ENCODE assay signal across 8 cellular contexts in genomic region chr6:155495011-155495768, GRCh38. TPM values are rescaled to one million over a fixed set of nuclear protein-coding genes. Genes with fewer than 3 reads are reported as not detected.
DNase-seq lines count a peak whose midpoint lies in the region; ATAC-seq, FAIRE-seq and TF ChIP-seq lines count a peak whose summit lies in the region.

No MANE protein-coding gene starts in this region.

- H3K27ac ChIP-seq in mammary epithelial cell (ENCODE audit: insufficient read depth, low read depth, low read length) (no peak overlapping the region), K562 (ENCODE audit: extremely low read depth, low read depth, low read length) (no peak overlapping the region), left lung (peak overlapping the region; percentile 71 to 84)

- peak overlapping the region; percentile 64 for H3K27ac Mint-ChIP-seq in MCF 10A (ENCODE audit: low read depth, unreplicated experiment)
- H3K27ac Mint-ChIP-seq in stimulated activated effector memory CD8-positive, alpha-beta T cell treated with anti-CD3 and anti-CD28 coated beads, Interleukin-12 subunit alpha, Interleukin-12 subunit beta, amount 100 ng/mL, for 72 hours, result no peak overlapping the region

- H3K9me3 Mint-ChIP-seq in MCF 10A (ENCODE audit: unreplicated experiment), result no peaks in the 10 kb centered on the region
- peaks cover 4% of the 10 kb centered on the region for H3K9me3 Mint-ChIP-seq in stimulated activated effector memory CD8-positive, alpha-beta T cell treated with anti-CD3 and anti-CD28 coated beads, Interleukin-12 subunit alpha, Interleukin-12 subunit beta, amount 100 ng/mL, for 72 hours

- TF ChIP-seq EP300 in K562 (IDR thresholded peaks at IDR 0.05; ENCODE audit: low read length), result no peak

- 97% methylated on average over 10 of the region's 11 CpGs for WGBS in mammary epithelial cell (ENCODE audit: low coverage, missing lambda C conversion rate)
- under 1% methylated on average over 11 of the region's 11 CpGs for WGBS in K562 (ENCODE audit: insufficient coverage, low coverage, missing lambda C conversion rate)

- TF ChIP-seq CTCF in MCF 10A (IDR thresholded peaks at IDR 0.05; ENCODE audit: unreplicated experiment) (no peak), mammary epithelial cell (conservative IDR thresholded peaks at IDR 0.05 in 1 of 2, IDR thresholded peaks at IDR 0.05 in 1 of 2; ENCODE audit: extremely low read depth in 1 of 2, insufficient read depth in 1 of 2, low read depth in 1 of 2, low read length in 2 of 2) (peak in 1 of 2 donors; percentile 13), K562 (IDR thresholded peaks at IDR 0.05 in 2 of 3, conservative IDR thresholded peaks at IDR 0.05 in 1 of 3; ENCODE audit: insufficient read depth in 2 of 3, low read depth in 1 of 3, low read length in 3 of 3) (peak in 1 of 3 experiments; percentile 32; a peak in 2 of 6 replicates), left lung (IDR thresholded peaks at IDR 0.05) (peak in 1 of 2 donors; percentile 14)

- H3K4me2 ChIP-seq in mammary epithelial cell (ENCODE audit: insufficient read depth, low read depth, low read length), result no peak overlapping the region
- H3K4me2 ChIP-seq in K562 (ENCODE audit: insufficient read depth, low read length), result no peak overlapping the region

- no peak overlapping the region for H3K4me3 Mint-ChIP-seq in MCF 10A (ENCODE audit: unreplicated experiment)
- H3K4me3 Mint-ChIP-seq in stimulated activated effector memory CD8-positive, alpha-beta T cell treated with anti-CD3 and anti-CD28 coated beads, Interleukin-12 subunit alpha, Interleukin-12 subunit beta, amount 100 ng/mL, for 72 hours, result no peak overlapping the region

- H3K9ac ChIP-seq in mammary epithelial cell (ENCODE audit: insufficient read depth, low read length) (no peak overlapping the region), K562 (ENCODE audit: insufficient read depth in 1 of 2, low read depth in 2 of 2, low read length in 2 of 2) (no peak overlapping the region)

- dilution Hi-C loops in mammary epithelial cell (cut with HindIII; ENCODE audit: low sequenced_read_pairs), result no loop called here

- H3K4me3 ChIP-seq in mammary epithelial cell (replicated peaks in 1 of 3; ENCODE audit: insufficient read depth in 1 of 3, low read depth in 2 of 3, low read length in 3 of 3), result no peak overlapping the region
- no peak overlapping the region for H3K4me3 ChIP-seq in K562
- no peak overlapping the region for H3K4me3 ChIP-seq in left lung

- FAIRE-seq in K562 (lab: Jason Lieb, UNC), result no peak

- BruUV-seq in MCF 10A (replicated peaks; lab: Mats Ljungman, UMichigan), result no TSS peak
- BruUV-seq in mammary epithelial cell (replicated peaks; lab: Mats Ljungman, UMichigan), result no TSS peak
- BruUV-seq in K562 (replicated peaks; lab: Mats Ljungman, UMichigan), result no TSS peak

- CTCF ChIA-PET in MCF 10A (lab: Yijun Ruan, JAX), result interaction anchor here (0.9 kb wide), 1 partner anchor 168 kb away, joined by 4 read pairs; no protein-coding TSS in a partner anchor
- CTCF ChIA-PET in mammary epithelial cell (lab: Charles Lee; ENCODE audit: low non-redundant PET), result no interaction called here
- CTCF ChIA-PET in K562 (lab: Yijun Ruan, JAX; ENCODE audit: low intra/inter-chr PET ratio), result no interaction called here

- intact Hi-C loops in MCF 10A (cut with micrococcal nuclease) (no loop called here), mammary epithelial cell (cut with micrococcal nuclease) (no loop called here), K562 (cut with micrococcal nuclease) (no loop called here), left lung (cut with DNase I) (no loop called here)

- H2AFZ ChIP-seq in mammary epithelial cell (ENCODE audit: low read depth, low read length), result no peak overlapping the region
- H2AFZ ChIP-seq in K562 (ENCODE audit: low read depth, low read length), result no peak overlapping the region

- H3K9me3 ChIP-seq in mammary epithelial cell (replicated peaks; ENCODE audit: insufficient read depth, low read length) (no peaks in the 10 kb centered on the region), K562 (replicated peaks; ENCODE audit: control insufficient read depth, insufficient read depth, low read depth, low read length) (no peaks in the 10 kb centered on the region; the same call in 1 of the 2 replicates), left lung (no peaks in the 10 kb centered on the region)

- no peaks in the 10 kb centered on the region for H3K27me3 Mint-ChIP-seq in MCF 10A (ENCODE audit: insufficient read depth, unreplicated experiment)

- POLR2A ChIA-PET in MCF 10A (lab: Yijun Ruan, JAX), result interaction anchor here (1.5 to 3.2 kb wide), 3 partner anchors 10 to 77 kb away, joined by 4 to 14 read pairs (median 12); no protein-coding TSS in a partner anchor
- POLR2A ChIA-PET in K562 (lab: Yijun Ruan, JAX), result no interaction called here

- no peak for TF ChIP-seq POLR2A in K562 (conservative IDR thresholded peaks at IDR 0.05)

- no peaks in the 10 kb centered on the region for H3K36me3 Mint-ChIP-seq in MCF 10A (ENCODE audit: insufficient read depth, unreplicated experiment)
- H3K36me3 Mint-ChIP-seq in stimulated activated effector memory CD8-positive, alpha-beta T cell treated with anti-CD3 and anti-CD28 coated beads, Interleukin-12 subunit alpha, Interleukin-12 subunit beta, amount 100 ng/mL, for 72 hours, result no peaks in the 10 kb centered on the region

- DNase-seq in MCF 10A (ENCODE audit: unreplicated experiment) (peak; percentile 62), mammary epithelial cell (no peak), K562 (ENCODE audit: extremely low read depth in 1 of 4, low spot score in 3 of 4) (peak in 1 of 4 experiments; percentile 8), left lung (peak in 1 of 2 donors; percentile 39), SKM-1 (lab: John Stamatoyannopoulos, UW; ENCODE audit: unreplicated experiment) (no peak)
- no peak for DNase-seq in stimulated activated effector memory CD8-positive, alpha-beta T cell treated with anti-CD3 and anti-CD28 coated beads, Interleukin-12 subunit alpha, Interleukin-12 subunit beta, amount 100 ng/mL, for 72 hours (ENCODE audit: low spot score in 2 of 2)

- no peaks in the 10 kb centered on the region for H3K27me3 ChIP-seq in mammary epithelial cell (ENCODE audit: insufficient read depth, low read length)
- H3K27me3 ChIP-seq in K562 (ENCODE audit: control insufficient read depth in 2 of 2, insufficient read depth in 2 of 2, low read length in 2 of 2), result no peaks in the 10 kb centered on the region
- no peaks in the 10 kb centered on the region for H3K27me3 ChIP-seq in left lung

- ATAC-seq in K562 (peak; percentile 54; the same call in 1 of the 3 replicates), left lung (peak; percentile 62), HG02623 (IDR thresholded peaks at IDR 0.05; ENCODE audit: unreplicated experiment) (no peak), HG02759 (IDR thresholded peaks at IDR 0.05; ENCODE audit: unreplicated experiment) (no peak)
- no peak for ATAC-seq in stimulated activated effector memory CD8-positive, alpha-beta T cell treated with anti-CD3 and anti-CD28 coated beads, Interleukin-12 subunit alpha, Interleukin-12 subunit beta, amount 100 ng/mL, for 72 hours

- no peaks in the 10 kb centered on the region for H4K20me1 ChIP-seq in mammary epithelial cell (ENCODE audit: insufficient read depth, low read length)
- no peaks in the 10 kb centered on the region for H4K20me1 ChIP-seq in K562 (replicated peaks; ENCODE audit: control insufficient read depth, insufficient read depth, low read length)

- H3K4me1 ChIP-seq in mammary epithelial cell (ENCODE audit: insufficient read depth, low read length) (peaks cover 29% of the 10 kb centered on the region), K562 (replicated peaks in 1 of 2; ENCODE audit: control insufficient read depth in 2 of 2, insufficient read depth in 2 of 2, low read length in 2 of 2) (no peaks in the 10 kb centered on the region), left lung (peaks cover 0 to 18% of the 10 kb centered on the region in 2 donors)

- peaks cover 22% of the 10 kb centered on the region for H3K4me1 Mint-ChIP-seq in MCF 10A (ENCODE audit: insufficient read depth, unreplicated experiment)
- H3K4me1 Mint-ChIP-seq in stimulated activated effector memory CD8-positive, alpha-beta T cell treated with anti-CD3 and anti-CD28 coated beads, Interleukin-12 subunit alpha, Interleukin-12 subunit beta, amount 100 ng/mL, for 72 hours, result peaks cover 12% of the 10 kb centered on the region

- in situ Hi-C loops in mammary epithelial cell (cut with MboI; ENCODE audit: low sequenced_read_pairs in 2 of 2), result no loop called here
- in situ Hi-C loops in K562 (cut with MboI), result no loop called here

- no peaks in the 10 kb centered on the region for H3K79me2 ChIP-seq in mammary epithelial cell (ENCODE audit: insufficient read depth, low read length)
- no peaks in the 10 kb centered on the region for H3K79me2 ChIP-seq in K562 (ENCODE audit: control insufficient read depth, insufficient read depth, low read length)

- no peaks in the 10 kb centered on the region for H3K9me1 ChIP-seq in K562 (ENCODE audit: control insufficient read depth, insufficient read depth, low read length)

- peak; percentile 23 to 36; a peak in 3 of 4 replicates for TF ChIP-seq RAD21 in K562 (CRISPR knock-in tag; conservative IDR thresholded peaks at IDR 0.05 in 1 of 2, IDR thresholded peaks at IDR 0.05 in 1 of 2)

- H3K36me3 ChIP-seq in mammary epithelial cell (ENCODE audit: insufficient read depth, low read length) (no peaks in the 10 kb centered on the region), K562 (ENCODE audit: control insufficient read depth, insufficient read depth, low read length) (no peaks in the 10 kb centered on the region), left lung (no peaks in the 10 kb centered on the region)

TF ChIP-seq in K562, 482 proteins besides CTCF, POLR2A, EP300 and RAD21 (continues in another document):
- TF ChIP-seq SRSF3 (IDR thresholded peaks at IDR 0.05; ENCODE audit: insufficient read depth, low read length), result no peak

RNA-seq across cellular contexts. Expression of gene NOX3, which starts 39.6 kb away (rescaled TPM):
- not detected in 2 replicates for total RNA-seq in MCF 10A (2022)
- not detected for total RNA-seq in mammary epithelial cell
- polyA plus RNA-seq in mammary epithelial cell, result not detected
- polyA minus RNA-seq in mammary epithelial cell, result not detected
- not detected in 2 replicates for total RNA-seq in K562 (2011; cell fraction: chromatin; rRNA removed; ENCODE audit: low replicate concordance)
- not detected in 2 replicates for total RNA-seq in K562 (2011; cell fraction: nucleolus; rRNA removed)
- not detected in 2 replicates for total RNA-seq in K562 (2011; cell fraction: nucleoplasm; rRNA removed)
- not detected in 2 replicates for total RNA-seq in K562 (2014; rRNA removed)
- not detected in 2 replicates for total RNA-seq in K562 (2014; rRNA removed; fragmentation: Illumina TruSeq; extraction: Trizol)
- not detected in 2 replicates for total RNA-seq in K562 (2015; rRNA removed; fragmentation: Illumina TruSeq; extraction: Trizol)
- not detected in 2 replicates for total RNA-seq in K562 (2021)
- polyA plus RNA-seq in K562 (2011; rRNA removed), result not detected in 2 replicates
- not detected in 2 replicates for polyA plus RNA-seq in K562 (2011; cell fraction: cytosol; rRNA removed)
- not detected in 2 replicates for polyA plus RNA-seq in K562 (2011; cell fraction: nucleus; rRNA removed)
- polyA plus RNA-seq in K562 (2012), result not detected in 2 replicates
- polyA plus RNA-seq in K562 (2014; fragmentation: Illumina TruSeq; extraction: Trizol), result not detected in 2 replicates
- polyA plus RNA-seq in K562 (2014; fragmentation: Nextera tagmentation; extraction: Ambion mirVana), result not detected
- polyA plus RNA-seq in K562 (2014; rRNA removed), result not detected in 2 replicates
- not detected in 2 replicates for polyA minus RNA-seq in K562 (2011; rRNA and poly(A)+ RNA removed)
- polyA minus RNA-seq in K562 (2011; cell fraction: cytosol; rRNA and poly(A)+ RNA removed), result not detected in 2 replicates
- not detected in 2 replicates for polyA minus RNA-seq in K562 (2011; cell fraction: nucleus; rRNA and poly(A)+ RNA removed)
- total RNA-seq in left lung, result not detected

Comparison
In these comparisons a context has a peak if more than half of its experiments do, and no peak if none do; other contexts are left out.
1. H3K27ac ChIP-seq: peak in left lung (2 of 2); none in mammary epithelial cell (single experiment) and K562 (single experiment).
2. ATAC-seq: peak in K562 (single experiment) and left lung (single experiment); none in HG02623 (single experiment), stimulated activated effector memory CD8-positive, alpha-beta T cell treated with anti-CD3 and anti-CD28 coated beads, Interleukin-12 subunit alpha, Interleukin-12 subunit beta, amount 100 ng/mL, for 72 hours (single experiment) and HG02759 (single experiment).